In genomic region chr2:152099655-152100050, GRCh38 we compare ENCODE assay signal across 2 cellular contexts.
TF ChIP-seq lines count a peak whose summit lies in the region.

No MANE protein-coding gene starts in this region.

TF ChIP-seq in HepG2, 621 proteins besides CTCF, POLR2A, EP300 and RAD21:
- TF ChIP-seq TEAD2 (CRISPR knock-in tag; IDR thresholded peaks at IDR 0.05) (no peak), CBX2 (IDR thresholded peaks at IDR 0.05; ENCODE audit: low read depth, low read length) (peak; percentile 74), CBX2 (CRISPR knock-in tag; IDR thresholded peaks at IDR 0.05; ENCODE audit: low read depth) (no peak)

TF ChIP-seq in GM12878, 131 proteins besides CTCF, POLR2A, EP300 and RAD21:
- TF ChIP-seq ESRRA (IDR thresholded peaks at IDR 0.05; ENCODE audit: low read length) (no peak), FOS (IDR thresholded peaks at IDR 0.05; ENCODE audit: borderline replicate concordance, extremely low read depth, insufficient read length) (no peak), NR2C2 (IDR thresholded peaks at IDR 0.05; ENCODE audit: borderline replicate concordance, control insufficient read depth, insufficient read length, low read depth) (no peak), MEF2A (IDR thresholded peaks at IDR 0.05; ENCODE audit: insufficient read depth, low read depth, low read length) (no peak), NRF1 (conservative IDR thresholded peaks at IDR 0.05; ENCODE audit: low read depth, low read length) (no peak), BCLAF1 (IDR thresholded peaks at IDR 0.05) (no peak), MLLT1 (IDR thresholded peaks at IDR 0.05) (no peak), CREB1 (IDR thresholded peaks at IDR 0.05; ENCODE audit: low read depth) (no peak), HCFC1 (IDR thresholded peaks at IDR 0.05; ENCODE audit: low read length) (no peak), ZBED1 (IDR thresholded peaks at IDR 0.05; ENCODE audit: borderline replicate concordance) (no peak), IRF4 (IDR thresholded peaks at IDR 0.05; ENCODE audit: low read depth, low read length) (no peak), REST (IDR thresholded peaks at IDR 0.05; ENCODE audit: low read depth, low read length) (no peak), IRF5 (IDR thresholded peaks at IDR 0.05; ENCODE audit: borderline replicate concordance) (no peak)
